ENCODE assay signal across 23 cellular contexts in the genomic region with DNA sequence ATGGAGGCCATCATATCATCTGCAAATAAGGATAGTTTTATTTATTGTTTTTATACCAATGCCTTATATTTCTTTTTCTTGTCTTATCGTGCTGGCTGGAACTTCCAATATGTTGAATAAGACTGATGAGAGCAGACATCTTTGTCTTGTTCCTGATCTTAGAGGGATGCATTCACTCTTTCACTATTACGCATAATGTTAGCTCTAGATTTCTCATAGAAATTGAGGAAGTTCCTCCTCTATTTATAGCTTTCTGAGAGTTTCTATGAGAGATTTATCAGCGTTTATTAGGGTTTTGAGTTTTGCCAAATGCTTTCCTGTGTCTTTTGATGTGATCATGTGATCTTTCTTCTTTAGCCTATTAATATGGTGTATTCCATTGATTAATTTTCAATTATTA. TPM values are rescaled to one million over a fixed set of nuclear protein-coding genes. Genes with fewer than 3 reads are reported as not detected.
"Had no signal": no experiment of that assay in that cellular context is flagged by ENCODE, and none has a peak within 500 bp of the region (broad histone marks: within the 10 kb centered on the region; RNA-seq: fewer than 3 reads in every experiment).

No MANE protein-coding gene starts in this region.

- H3K4me3 ChIP-seq: lower lobe of right lung, sigmoid colon, upper lobe of right lung had no signal

- H3K9me3 ChIP-seq: sigmoid colon had no signal

- H3K27ac ChIP-seq: brain microvascular endothelial cell, epithelial cell of prostate, foreskin keratinocyte, lower lobe of right lung, sigmoid colon, upper lobe of right lung, VCaP had no signal

- FAIRE-seq: colon, keratinocyte had no signal

- ATAC-seq: activated T-cell treated with anti-CD3 and anti-CD28 coated beads, Interleukin-2, amount 50 U/mL, for 72 hours; foreskin keratinocyte; lower lobe of right lung; upper lobe of right lung had no signal

- DNase-seq: activated CD4-positive, alpha-beta T cell treated with anti-CD3 and anti-CD28 coated beads for 1 hour; activated effector memory CD4-positive, alpha-beta T cell treated with anti-CD3 and anti-CD28 coated beads, Interleukin-2, amount 50 U/mL, for 16 hours; activated naive CD4-positive, alpha-beta T cell treated with anti-CD3 and anti-CD28 coated beads, Interleukin-2, amount 50 U/mL, for 16 hours; activated T-cell treated with anti-CD3 and anti-CD28 coated beads, Interleukin-2, amount 50 U/mL, for 72 hours; aorta; brain microvascular endothelial cell; central memory CD4-positive, alpha-beta T cell; endodermal cell; foreskin keratinocyte; hypothalamus; lower lobe of right lung; midbrain; occipital lobe; posterior cingulate gyrus; sigmoid colon; stimulated activated CD4-positive, alpha-beta T cell treated with anti-CD3 and anti-CD28 coated beads, Interleukin-4, amount 100 ng/mL, for 24 hours; stimulated activated naive CD4-positive, alpha-beta T cell; upper lobe of right lung had no signal

- H3K36me3 ChIP-seq: brain microvascular endothelial cell, lower lobe of right lung, sigmoid colon, upper lobe of right lung had no signal

- H3K4me1 ChIP-seq: foreskin keratinocyte, lower lobe of right lung, sigmoid colon, upper lobe of right lung had no signal

- H3K27me3 ChIP-seq: brain microvascular endothelial cell, foreskin keratinocyte, sigmoid colon, upper lobe of right lung had no signal

RNA-seq across cellular contexts. Expression of a gene that starts 49.3 kb away (rescaled TPM):
- total RNA-seq: activated CD8-positive, alpha-beta memory T cell treated with anti-CD3 and anti-CD28 coated beads for 36 hours; foreskin keratinocyte had no signal
- polyA plus RNA-seq: foreskin keratinocyte had no signal
